In genomic region chr3:59391131-59391530, GRCh38 we compare ENCODE assay signal across 7 cellular contexts.
"Had no signal": no experiment of that assay in that cellular context is flagged by ENCODE, and none has a peak within 500 bp of the region (broad histone marks: within the 10 kb centered on the region; RNA-seq: fewer than 3 reads in every experiment).

No MANE protein-coding gene starts in this region.

- H2AFZ ChIP-seq: GM23248 had no signal

- H3K27me3 Mint-ChIP-seq: IgD-negative memory B cell had no signal

- H3K4me3 Mint-ChIP-seq: IgD-negative memory B cell had no signal

- H3K27ac ChIP-seq: GM23248, KMS-11 had no signal

- H3K27ac Mint-ChIP-seq: IgD-negative memory B cell had no signal

- H3K4me3 ChIP-seq: GM23248 had no signal

- DNase-seq: GM23248, GOT3, H7, HCEC 1CT, KBM-7 had no signal

- H3K4me2 ChIP-seq: KMS-11 had no signal

- H3K9ac ChIP-seq: GM23248, KMS-11 had no signal
